In genomic region chr7:155448632-155449007, GRCh38 we compare ENCODE assay signal across 14 cellular contexts. TPM values are rescaled to one million over a fixed set of nuclear protein-coding genes. Genes with fewer than 3 reads are reported as not detected.
DNase-seq lines count a peak whose midpoint lies in the region; ATAC-seq and TF ChIP-seq lines count a peak whose summit lies in the region.
"Had no signal": no experiment of that assay in that cellular context is flagged by ENCODE, and none has a peak within 500 bp of the region (broad histone marks: within the 10 kb centered on the region; RNA-seq: fewer than 3 reads in every experiment).

No MANE protein-coding gene starts in this region.

- H3K9me2 ChIP-seq in neural cell (ENCODE audit: insufficient read depth, low read length) = no peaks in the 10 kb centered on the region

- H3K36me3 ChIP-seq in HUES64 (ENCODE audit: insufficient read depth, low read length) = no peaks in the 10 kb centered on the region
- no peaks in the 10 kb centered on the region for H3K36me3 ChIP-seq in neural cell (ENCODE audit: insufficient read depth, low read length)
- H3K36me3 ChIP-seq: esophagus squamous epithelium had no signal

- no peak for TF ChIP-seq RAD21 in neural cell (conservative IDR thresholded peaks at IDR 0.05)

- H3K9ac ChIP-seq in HUES64 (ENCODE audit: low read depth, low read length) (no peak overlapping the region), neural cell (ENCODE audit: low read length) (no peak overlapping the region)

- ATAC-seq in HG03342 (IDR thresholded peaks at IDR 0.05; ENCODE audit: unreplicated experiment) = no peak

- peaks cover 100% of the 10 kb centered on the region for H3K27me3 ChIP-seq in HUES64 (ENCODE audit: insufficient read depth, low read length)
- H3K27me3 ChIP-seq in neural cell (ENCODE audit: insufficient read depth, low read depth, low read length) = peaks cover 89% of the 10 kb centered on the region

- no peak for TF ChIP-seq EP300 in neural cell (conservative IDR thresholded peaks at IDR 0.05; ENCODE audit: poor library complexity, severe bottlenecking)

- no peak overlapping the region for H3K27ac ChIP-seq in HUES64 (ENCODE audit: low read depth, low read length)
- no peak overlapping the region for H3K27ac ChIP-seq in neural cell (ENCODE audit: low read length)
- H3K27ac ChIP-seq: esophagus squamous epithelium had no signal

- no peak overlapping the region for H3K4me2 ChIP-seq in neural cell (ENCODE audit: low read length)

- 1% methylated on average over 35 of the region's 35 CpGs for WGBS in HUES64

- H3F3A ChIP-seq in neural cell (ENCODE audit: insufficient read depth, low read length, poor library complexity, severe bottlenecking) = no peaks in the 10 kb centered on the region

- no peaks in the 10 kb centered on the region for H3K79me2 ChIP-seq in neural cell (replicated peaks; ENCODE audit: insufficient read depth, low read length)

- no peak overlapping the region for H2AFZ ChIP-seq in neural cell (ENCODE audit: low read depth, low read length)

- H3K9me3 ChIP-seq in HUES64 (ENCODE audit: insufficient read depth, low read depth, low read length) (no peaks in the 10 kb centered on the region), neural cell (ENCODE audit: low read length) (no peaks in the 10 kb centered on the region)
- H3K9me3 ChIP-seq: esophagus squamous epithelium had no signal

- peak; percentile 8 for DNase-seq in DMS114 treated with DMSO at 0.1 percent for 48 hours (lab: John Stamatoyannopoulos, UW; ENCODE audit: unreplicated experiment)
- DNase-seq in epidermal melanocyte (ENCODE audit: insufficient read length, low spot score) = peak; percentile 6
- DNase-seq in nucleus accumbens (lab: John Stamatoyannopoulos, UW) = no peak
- no peak for DNase-seq in SIG-M5 (lab: John Stamatoyannopoulos, UW)
- DNase-seq in NOMO-1 (lab: John Stamatoyannopoulos, UW; ENCODE audit: unreplicated experiment in 2 of 2) = no peak
- DNase-seq: esophagus squamous epithelium; GF-D8; HCEC 1CT; NCI-H2171; stimulated activated CD4-positive, alpha-beta T cell treated with anti-CD3 and anti-CD28 coated beads, Interleukin-4, amount 100 ng/mL, for 1 hour; T-helper 1 cell had no signal

- peak overlapping the region; percentile 38 for H3K4me3 ChIP-seq in HUES64 (ENCODE audit: low read length)
- peak overlapping the region; percentile 37 for H3K4me3 ChIP-seq in neural cell (ENCODE audit: low read length)

- H3K4me1 ChIP-seq in HUES64 (ENCODE audit: insufficient read depth, low read length) = 0 out of 2 replicates have a peak, but pooled peaks cover 2% of the 10 kb centered on the region

- TF ChIP-seq CTCF in neural cell (IDR thresholded peaks at IDR 0.05; ENCODE audit: poor library complexity, severe bottlenecking) = no peak

- no peaks in the 10 kb centered on the region for H4K20me1 ChIP-seq in neural cell (ENCODE audit: insufficient read depth)

TF ChIP-seq in neural cell, 6 proteins besides CTCF, POLR2A, EP300 and RAD21:
- peak; percentile 34 for TF ChIP-seq EZH2 (IDR thresholded peaks at IDR 0.05; ENCODE audit: borderline replicate concordance, insufficient read depth, low read length, poor library complexity, severe bottlenecking)
- no peak for TF ChIP-seq MXI1 (conservative IDR thresholded peaks at IDR 0.05; ENCODE audit: poor library complexity, severe bottlenecking)
- peak; percentile 8 for TF ChIP-seq POLR2AphosphoS5 (IDR thresholded peaks at IDR 0.05)

RNA-seq across cellular contexts. Expression of gene EN2, which starts 9.3 kb away (rescaled TPM):
- 3.0 TPM for polyA plus RNA-seq in HUES64 (2013, experiment 1 of 2)
- 8.2 TPM for polyA plus RNA-seq in HUES64 (2013, experiment 2 of 2)
- polyA plus RNA-seq in neural cell = not detected in 2 replicates
- not detected in 2 replicates for polyA minus RNA-seq in neural cell

Comparison
In these comparisons a context has a peak if more than half of its experiments do, and no peak if none do; other contexts are left out.
1. DNase-seq: peak in DMS114 treated with DMSO at 0.1 percent for 48 hours (single experiment) and epidermal melanocyte (single experiment); none in nucleus accumbens (0 of 56), SIG-M5 (single experiment) and NOMO-1 (0 of 2).